ENCODE assay signal across 29 cellular contexts in the genomic region with DNA sequence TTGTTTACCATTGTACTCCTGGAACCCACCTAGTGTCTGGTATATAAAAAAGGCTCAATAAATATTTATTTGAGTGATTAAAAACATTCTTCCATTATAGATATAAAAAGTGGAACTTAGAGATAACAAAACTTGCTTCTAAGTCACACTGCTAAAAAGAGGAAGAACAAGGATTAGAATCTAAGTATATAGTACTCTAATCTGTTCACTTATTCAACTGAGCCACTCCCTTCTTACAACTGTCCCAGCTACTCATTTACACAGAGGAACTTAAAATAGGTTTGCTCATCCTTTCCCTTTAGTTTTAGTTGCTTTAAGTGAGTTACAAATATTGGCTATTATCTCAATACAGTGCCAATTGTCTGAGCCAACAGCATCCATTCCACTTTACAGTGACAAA.
DNase-seq lines count a peak whose midpoint lies in the region; ATAC-seq, FAIRE-seq and TF ChIP-seq lines count a peak whose summit lies in the region.
"Had no signal": no experiment of that assay in that cellular context is flagged by ENCODE, and none has a peak within 500 bp of the region (broad histone marks: within the 10 kb centered on the region; RNA-seq: fewer than 3 reads in every experiment).

No MANE protein-coding gene starts in this region.

- no peak overlapping the region for H3K4me3 ChIP-seq in BLaER1
- no peak overlapping the region for H3K4me3 ChIP-seq in GM12878
- H3K4me3 ChIP-seq: A549, body of pancreas, SJSA1, smooth muscle cell, thoracic aorta had no signal

- ATAC-seq in GM18873 (IDR thresholded peaks at IDR 0.05; ENCODE audit: low FRiP score, unreplicated experiment) (peak; percentile 58), GM12878 (peak; percentile 45; the same call in 2 of the 3 replicates), HG02885 (IDR thresholded peaks at IDR 0.05; ENCODE audit: poor library complexity, unreplicated experiment) (no peak)
- ATAC-seq: A549; body of pancreas; effector memory CD8-positive, alpha-beta T cell; HCT116; right cardiac atrium had no signal

- H3K9ac ChIP-seq in BLaER1 (no peak overlapping the region), GM12878 (ENCODE audit: control insufficient read depth, insufficient read depth, low read length) (no peak overlapping the region)

- no peak for FAIRE-seq in GM12878 (lab: Jason Lieb, UNC)
- FAIRE-seq: A549, D721Med, TTC549 had no signal

- H3K27me3 ChIP-seq in BLaER1 (no peaks in the 10 kb centered on the region), GM12878 (replicated peaks in 1 of 2; ENCODE audit: control insufficient read depth in 2 of 2, insufficient read depth in 2 of 2, low read length in 1 of 2) (no peaks in the 10 kb centered on the region)
- H3K27me3 ChIP-seq: body of pancreas, SJSA1 had no signal

- peaks cover 25% of the 10 kb centered on the region; the same call in 1 of the 2 replicates for H3K9me3 ChIP-seq in BLaER1
- H3K9me3 ChIP-seq in GM12878 (replicated peaks; ENCODE audit: control insufficient read depth, insufficient read depth, low read length), result no peaks in the 10 kb centered on the region
- H3K9me3 ChIP-seq: A549, body of pancreas, SJSA1, thoracic aorta had no signal

- CTCF ChIA-PET in GM12878 (lab: Yijun Ruan, JAX), result no interaction called here

- POLR2A ChIA-PET in GM12878 (lab: Charles Lee), result no interaction called here

- H3K4me1 ChIP-seq in BLaER1, result peaks cover 51% of the 10 kb centered on the region
- no peaks in the 10 kb centered on the region for H3K4me1 ChIP-seq in GM12878 (ENCODE audit: control insufficient read depth, insufficient read depth, low read length)
- H3K4me1 ChIP-seq: A549, body of pancreas, SJSA1 had no signal

- DNase-seq in NOMO-1 treated with DMSO at 0.1 percent for 48 hours (lab: John Stamatoyannopoulos, UW; ENCODE audit: unreplicated experiment) (peak; percentile 33), GM12878 (ENCODE audit: low read depth, low spot score) (no peak), SK-N-DZ (ENCODE audit: low spot score) (no peak), NCI-H748 (lab: John Stamatoyannopoulos, UW; ENCODE audit: unreplicated experiment) (no peak), iPS-NIHi7 (ENCODE audit: extremely low spot score) (no peak)
- DNase-seq: activated naive CD4-positive, alpha-beta T cell treated with anti-CD3 and anti-CD28 coated beads, Interleukin-2, amount 50 U/mL, for 16 hours; body of pancreas; CD4-positive, alpha-beta memory T cell; DND-41; effector memory CD8-positive, alpha-beta T cell; hypothalamus; immature natural killer cell; mesenchymal stem cell; NCI-H1417; NCI-H2029 treated with DMSO at 0.1 percent for 48 hours; NCI-H2227 treated with DMSO at 0.1 percent for 48 hours; NCI-H526 treated with DMSO at 0.1 percent for 48 hours; posterior cingulate gyrus; right cardiac atrium had no signal

- no peaks in the 10 kb centered on the region for H4K20me1 ChIP-seq in BLaER1
- H4K20me1 ChIP-seq in GM12878 (ENCODE audit: control insufficient read depth, insufficient read depth), result no peaks in the 10 kb centered on the region

- RAD21 ChIA-PET in GM12878 (lab: Charles Lee; ENCODE audit: unreplicated experiment), result no interaction called here

- BruUV-seq in GM12878 (replicated peaks; lab: Mats Ljungman, UMichigan), result no TSS peak

- no peak overlapping the region for H2AFZ ChIP-seq in GM12878 (ENCODE audit: control insufficient read depth, low read depth, low read length)

- H3K27ac ChIP-seq in BLaER1 (peak overlapping the region; percentile 20; the same call in 1 of the 2 replicates), GM12878 (ENCODE audit: control insufficient read depth, insufficient read depth) (no peak overlapping the region)
- H3K27ac ChIP-seq: A549, body of pancreas, SJSA1, thoracic aorta had no signal

- H3K36me3 ChIP-seq in BLaER1 (no peaks in the 10 kb centered on the region; the same call in 1 of the 2 replicates), GM12878 (ENCODE audit: control insufficient read depth in 2 of 2, insufficient read depth in 2 of 2, low read length in 1 of 2) (no peaks in the 10 kb centered on the region)
- H3K36me3 ChIP-seq: SJSA1, thoracic aorta had no signal

- intact Hi-C loops in GM12878 (cut with micrococcal nuclease; ENCODE audit: unreplicated experiment), result no loop called here

- no peak for TF ChIP-seq CTCF in GM12878 (IDR thresholded peaks at IDR 0.05 in 2 of 3, conservative IDR thresholded peaks at IDR 0.05 in 1 of 3; ENCODE audit: control insufficient read depth in 2 of 3, extremely low read depth in 1 of 3, insufficient read depth in 1 of 3, low read depth in 3 of 3, low read length in 3 of 3)

- SMC1A ChIA-PET in GM12878 (lab: Charles Lee; ENCODE audit: uncharacterized antibody, unreplicated experiment), result interaction anchor here (0.6 kb wide), 1 partner anchor 216 kb away, joined by 3 read pairs; no protein-coding TSS in a partner anchor

- TF ChIP-seq RAD21 in GM12878 (IDR thresholded peaks at IDR 0.05; ENCODE audit: insufficient read depth, low read depth, low read length), result no peak

- no peaks in the 10 kb centered on the region for H3K79me2 ChIP-seq in GM12878 (ENCODE audit: control insufficient read depth, insufficient read depth, low read length)

- TF ChIP-seq POLR2A in GM12878 (IDR thresholded peaks at IDR 0.05; ENCODE audit: low read depth, low read length), result no peak

- no peak for TF ChIP-seq EP300 in GM12878 (IDR thresholded peaks at IDR 0.05; ENCODE audit: borderline replicate concordance in 1 of 2, control insufficient read depth in 1 of 2, low read depth in 2 of 2, low read length in 2 of 2)

- H3K4me2 ChIP-seq in BLaER1 (peak overlapping the region; percentile 71), GM12878 (ENCODE audit: control insufficient read depth, insufficient read depth) (no peak overlapping the region)
- H3K4me2 ChIP-seq: A549, smooth muscle cell had no signal

- in situ Hi-C loops in GM12878 (cut with MboI), result no loop called here

TF ChIP-seq in GM12878, 131 proteins besides CTCF, POLR2A, EP300 and RAD21:
- TF ChIP-seq PAX5 (IDR thresholded peaks at IDR 0.05; ENCODE audit: borderline replicate concordance, low read depth, low read length) (no peak), TBL1XR1 (IDR thresholded peaks at IDR 0.05; ENCODE audit: low read depth, low read length) (no peak), SIN3A (IDR thresholded peaks at IDR 0.05; ENCODE audit: low read depth, low read length) (no peak), SREBF2 (IDR thresholded peaks at IDR 0.05; ENCODE audit: low read length) (no peak), NFIC (IDR thresholded peaks at IDR 0.05; ENCODE audit: low read depth, low read length) (no peak), POLR2AphosphoS5 (IDR thresholded peaks at IDR 0.05; ENCODE audit: low read length) (no peak), ZSCAN29 (IDR thresholded peaks at IDR 0.05) (no peak), RUNX3 (IDR thresholded peaks at IDR 0.05; ENCODE audit: low read length) (no peak), ETV6 (conservative IDR thresholded peaks at IDR 0.05 in 1 of 2, IDR thresholded peaks at IDR 0.05 in 1 of 2; ENCODE audit: borderline replicate concordance in 1 of 2, low read depth in 1 of 2) (no peak), MTA3 (IDR thresholded peaks at IDR 0.05; ENCODE audit: borderline replicate concordance, low read length) (no peak), SREBF1 (IDR thresholded peaks at IDR 0.05; ENCODE audit: low read length) (no peak), ASH2L (IDR thresholded peaks at IDR 0.05; ENCODE audit: borderline replicate concordance, low read depth) (no peak), CEBPB (IDR thresholded peaks at IDR 0.05; ENCODE audit: borderline replicate concordance in 1 of 2, low read depth in 2 of 2, low read length in 2 of 2) (no peak)
- TF ChIP-seq, protein P1, sequence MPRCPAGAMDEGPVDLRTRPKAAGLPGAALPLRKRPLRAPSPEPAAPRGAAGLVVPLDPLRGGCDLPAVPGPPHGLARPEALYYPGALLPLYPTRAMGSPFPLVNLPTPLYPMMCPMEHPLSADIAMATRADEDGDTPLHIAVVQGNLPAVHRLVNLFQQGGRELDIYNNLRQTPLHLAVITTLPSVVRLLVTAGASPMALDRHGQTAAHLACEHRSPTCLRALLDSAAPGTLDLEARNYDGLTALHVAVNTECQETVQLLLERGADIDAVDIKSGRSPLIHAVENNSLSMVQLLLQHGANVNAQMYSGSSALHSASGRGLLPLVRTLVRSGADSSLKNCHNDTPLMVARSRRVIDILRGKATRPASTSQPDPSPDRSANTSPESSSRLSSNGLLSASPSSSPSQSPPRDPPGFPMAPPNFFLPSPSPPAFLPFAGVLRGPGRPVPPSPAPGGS (IDR thresholded peaks at IDR 0.05; ENCODE audit: borderline replicate concordance, insufficient read depth, low read depth, low read length, poor library complexity, severe bottlenecking), result no peak
- TF ChIP-seq, protein P2, sequence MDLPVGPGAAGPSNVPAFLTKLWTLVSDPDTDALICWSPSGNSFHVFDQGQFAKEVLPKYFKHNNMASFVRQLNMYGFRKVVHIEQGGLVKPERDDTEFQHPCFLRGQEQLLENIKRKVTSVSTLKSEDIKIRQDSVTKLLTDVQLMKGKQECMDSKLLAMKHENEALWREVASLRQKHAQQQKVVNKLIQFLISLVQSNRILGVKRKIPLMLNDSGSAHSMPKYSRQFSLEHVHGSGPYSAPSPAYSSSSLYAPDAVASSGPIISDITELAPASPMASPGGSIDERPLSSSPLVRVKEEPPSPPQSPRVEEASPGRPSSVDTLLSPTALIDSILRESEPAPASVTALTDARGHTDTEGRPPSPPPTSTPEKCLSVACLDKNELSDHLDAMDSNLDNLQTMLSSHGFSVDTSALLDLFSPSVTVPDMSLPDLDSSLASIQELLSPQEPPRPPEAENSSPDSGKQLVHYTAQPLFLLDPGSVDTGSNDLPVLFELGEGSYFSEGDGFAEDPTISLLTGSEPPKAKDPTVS (IDR thresholded peaks at IDR 0.05; ENCODE audit: low read depth, low read length), result no peak
